26 cellular contexts compared by ENCODE assay signal in the genomic region with DNA sequence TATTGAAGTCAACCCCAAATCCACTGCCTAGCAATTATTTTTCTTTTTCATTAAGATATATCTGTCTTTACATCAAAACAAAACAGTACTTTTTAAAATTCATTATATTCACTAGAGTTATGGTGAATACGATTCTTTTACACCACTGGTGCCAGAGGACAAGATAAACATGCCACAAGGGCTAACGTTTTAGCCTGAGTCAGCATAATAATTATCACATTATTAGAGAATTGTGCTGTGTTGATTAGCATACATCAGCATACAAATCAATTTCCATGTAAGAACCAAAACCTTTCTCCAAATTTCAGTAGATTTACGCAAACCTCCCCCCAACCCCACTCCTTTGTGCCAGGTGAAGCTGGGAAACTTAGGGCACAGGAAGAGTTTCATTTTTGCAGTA.
"Had no signal": no experiment of that assay in that cellular context is flagged by ENCODE, and none has a peak within 500 bp of the region (broad histone marks: within the 10 kb centered on the region; RNA-seq: fewer than 3 reads in every experiment).

No MANE protein-coding gene starts in this region.

- ATAC-seq: heart right ventricle; left cardiac atrium; left lung; lower lobe of right lung; naive thymus-derived CD8-positive, alpha-beta T cell; sciatic nerve; stimulated activated naive B cell treated with anti-CD40 and anti-IgM and Interleukin-4, amounts not matched to agents 10 μg/mL and 1 μg/mL and 100 μg/mL, for 72 hours; upper lobe of right lung had no signal

- H3K9me3 ChIP-seq: neutrophil, upper lobe of right lung had no signal

- H2AFZ ChIP-seq: hepatocyte had no signal

- FAIRE-seq: keratinocyte, urothelium cell line had no signal

- H3K4me1 ChIP-seq: heart right ventricle, left lung, lower lobe of right lung, right atrium auricular region, suprapubic skin, tibial artery, upper lobe of right lung had no signal

- H3K79me2 ChIP-seq: hepatocyte had no signal

- H3K36me3 ChIP-seq: heart right ventricle, left lung, lower lobe of right lung, neutrophil, right atrium auricular region, suprapubic skin, thoracic aorta, tibial artery, upper lobe of right lung had no signal

- H3K27me3 ChIP-seq: heart right ventricle, hepatocyte, left lung, neutrophil, right atrium auricular region, suprapubic skin, tibial artery, upper lobe of right lung had no signal

- H3K4me3 ChIP-seq: heart right ventricle, hepatocyte, left lung, lower lobe of right lung, right atrium auricular region, skin epidermis, suprapubic skin, thoracic aorta, tibial artery, upper lobe of right lung had no signal

- H3K27ac ChIP-seq: heart right ventricle, hepatocyte, left lung, lower lobe of right lung, neutrophil, right atrium auricular region, skin epidermis, suprapubic skin, thoracic aorta, tibial artery, upper lobe of right lung had no signal

- H3K4me2 ChIP-seq: hepatocyte had no signal

- DNase-seq: heart right ventricle; kidney glomerular epithelial cell; left cardiac atrium; left lung; lower lobe of right lung; mammary epithelial cell; mesenchymal stem cell; naive thymus-derived CD8-positive, alpha-beta T cell; occipital lobe; stimulated activated CD4-positive, alpha-beta T cell treated with anti-CD3 and anti-CD28 coated beads, Interleukin-12 subunit alpha, Interleukin-12 subunit beta, amount 100 ng/mL, for 4 hours; stimulated activated CD4-positive, alpha-beta T cell treated with anti-CD3 and anti-CD28 coated beads, Interleukin-15, amount 100 ng/mL, for 24 hours; stimulated activated CD4-positive, alpha-beta T cell treated with anti-CD3 and anti-CD28 coated beads, Interleukin-2, amount 100 ng/mL, for 24 hours; stimulated activated CD4-positive, alpha-beta T cell treated with anti-CD3 and anti-CD28 coated beads, Interleukin-4, amount 100 ng/mL, for 1 hour; stimulated activated naive B cell treated with anti-CD40 and anti-IgM and Interleukin-4, amounts not matched to agents 10 μg/mL and 1 μg/mL and 100 μg/mL, for 72 hours; tibial artery; trophoblast cell; upper lobe of right lung had no signal
